Comparison of ENCODE assay signal across 8 cellular contexts in the genomic region with DNA sequence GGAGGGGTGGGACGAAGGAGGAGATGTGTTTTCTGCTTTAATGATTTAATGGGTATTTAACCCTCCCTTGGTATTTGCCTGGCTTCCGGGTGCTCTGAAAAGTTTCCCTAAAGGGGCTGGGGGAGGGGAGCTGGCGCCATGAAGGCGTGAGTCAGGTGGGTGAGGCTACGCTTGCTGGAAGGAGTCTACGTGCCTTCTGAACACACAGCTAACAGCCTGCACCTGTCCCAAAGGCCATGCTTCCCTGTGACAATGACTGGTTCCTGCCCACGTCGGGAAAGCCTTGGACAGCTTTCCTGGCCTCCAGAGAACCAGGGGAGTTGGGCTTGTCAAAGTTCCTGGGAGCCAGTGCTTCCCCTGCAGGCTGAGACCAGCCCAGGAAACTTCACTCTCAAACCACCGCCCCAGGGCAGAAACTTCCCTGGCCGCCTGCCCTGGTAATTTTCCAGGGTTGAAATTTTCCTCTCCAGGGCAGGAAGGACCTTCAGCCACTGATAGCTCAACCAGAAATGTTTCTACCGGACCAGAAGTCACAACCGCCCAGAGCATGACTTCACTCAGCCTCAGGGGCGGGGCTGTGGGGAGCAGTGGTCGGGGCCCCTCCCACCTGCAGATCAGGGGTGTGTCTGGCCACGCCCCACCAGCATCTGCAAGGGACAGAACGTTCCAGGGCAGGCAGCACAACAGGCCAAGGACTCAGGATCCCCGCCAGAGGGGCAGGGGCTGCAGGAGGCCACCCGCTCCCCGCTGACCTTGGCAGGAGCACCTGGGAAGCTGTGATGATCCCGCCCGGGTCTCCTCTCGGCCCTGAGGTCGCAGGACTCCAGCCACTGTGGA. TPM values are rescaled to one million over a fixed set of nuclear protein-coding genes. Genes with fewer than 3 reads are reported as not detected.
A peak's percentile ranks its signal among the peaks of the same experiment; 100 is the strongest.
DNase-seq lines count a peak whose midpoint lies in the region; ATAC-seq and FAIRE-seq lines count a peak whose summit lies in the region.

No MANE protein-coding gene starts in this region.

- DNase-seq in GDM1 (lab: John Stamatoyannopoulos, UW) = peak; percentile 90
- DNase-seq in Jurkat, Clone E6-1 (ENCODE audit: low read depth, low spot score) = peak; percentile 53
- peak; percentile 62 to 93 (median 69) for DNase-seq in T-helper 1 cell
- peak; percentile 85 for DNase-seq in amniotic epithelial cell (ENCODE audit: low read depth)
- peak; percentile 96 for DNase-seq in hepatic stellate cell (ENCODE audit: low spot score)
- DNase-seq in small intestine = peak; percentile 99
- DNase-seq in DMS114 treated with DMSO at 0.1 percent for 48 hours (lab: John Stamatoyannopoulos, UW; ENCODE audit: unreplicated experiment) = no peak

- no peak for FAIRE-seq in small intestine (lab: Jason Lieb, UNC)

- 5 to 10% (median 9%) methylated on average over 23 of the region's 23 CpGs for WGBS in small intestine, 3 donors

- ATAC-seq in GM21723 (IDR thresholded peaks at IDR 0.05; ENCODE audit: unreplicated experiment) = peak; percentile 85

- H3K27ac ChIP-seq in small intestine (ENCODE audit: low read depth in 1 of 2, low read length in 1 of 2) = peak overlapping the region; percentile 100

- H3K9me3 ChIP-seq in small intestine (ENCODE audit: control insufficient read depth, low read depth) = no peaks in the 10 kb centered on the region

- H3K4me1 ChIP-seq in small intestine (ENCODE audit: control insufficient read depth in 2 of 2, insufficient read depth in 1 of 2, low read depth in 1 of 2, low read length in 1 of 2) = peaks cover 9 to 12% of the 10 kb centered on the region in 2 donors

- no peaks in the 10 kb centered on the region for H3K27me3 ChIP-seq in small intestine (ENCODE audit: control insufficient read depth in 2 of 2, insufficient read depth in 2 of 2, low read length in 2 of 2)

- no peaks in the 10 kb centered on the region for H3K36me3 ChIP-seq in small intestine (ENCODE audit: control insufficient read depth in 2 of 2, insufficient read depth in 2 of 2, low read length in 2 of 2)

- H3K4me3 ChIP-seq in Jurkat, Clone E6-1 (ENCODE audit: low read length) = peak overlapping the region; percentile 46
- H3K4me3 ChIP-seq in small intestine (ENCODE audit: low read depth in 1 of 2, low read length in 2 of 2) = no peak overlapping the region

RNA-seq across cellular contexts. Expression of a gene that starts 18.6 kb away (rescaled TPM):
- 30.1 TPM for polyA plus RNA-seq in Jurkat, Clone E6-1 (2012; ENCODE audit: insufficient read depth, insufficient read length)
- polyA plus RNA-seq in small intestine = 10 to 100 TPM in 1 of 3 donors, 1 to 10 TPM in 2; 2.2 to 22.4 (median 4.9) TPM
